In genomic region chr7:81684513-81685262, GRCh38 we compare ENCODE assay signal across 8 cellular contexts.
DNase-seq lines count a peak whose midpoint lies in the region; ATAC-seq, FAIRE-seq and TF ChIP-seq lines count a peak whose summit lies in the region.

No MANE protein-coding gene starts in this region.

- no peak overlapping the region for H3K9ac ChIP-seq in astrocyte (ENCODE audit: low read length)

- H4K20me1 ChIP-seq in astrocyte (ENCODE audit: insufficient read depth, low read length): no peaks in the 10 kb centered on the region

- H3K27me3 Mint-ChIP-seq in astrocyte (ENCODE audit: low read depth, unreplicated experiment) (no peaks in the 10 kb centered on the region), progenitor cell of endocrine pancreas (no peaks in the 10 kb centered on the region)

- H2AFZ ChIP-seq in astrocyte (ENCODE audit: low read depth, low read length): peak overlapping the region; percentile 40

- H3K9me3 ChIP-seq in astrocyte (ENCODE audit: insufficient read depth, low read depth, low read length): no peaks in the 10 kb centered on the region

- no peak overlapping the region for H3K4me3 ChIP-seq in AG04449 (ENCODE audit: low read depth, low read length)
- no peak overlapping the region for H3K4me3 ChIP-seq in astrocyte (ENCODE audit: insufficient read depth, low read depth, low read length)

- peak; percentile 100 for FAIRE-seq in astrocyte (lab: Jason Lieb, UNC)

- peaks cover 8% of the 10 kb centered on the region for H3K4me1 ChIP-seq in astrocyte (ENCODE audit: insufficient read depth, low read length)

- H3K4me1 Mint-ChIP-seq in astrocyte (ENCODE audit: low read depth, unreplicated experiment): peaks cover 16% of the 10 kb centered on the region
- H3K4me1 Mint-ChIP-seq in stimulated activated effector memory CD8-positive, alpha-beta T cell treated with anti-CD3 and anti-CD28 coated beads, Interleukin-12 subunit alpha, Interleukin-12 subunit beta, amount 100 ng/mL, for 72 hours: no peaks in the 10 kb centered on the region
- H3K4me1 Mint-ChIP-seq in progenitor cell of endocrine pancreas (ENCODE audit: low read depth): peaks cover 4% of the 10 kb centered on the region

- CTCF ChIA-PET in AG04449 (lab: Yijun Ruan, JAX): interaction anchor here (1.0 kb wide), 1 partner anchor 8 kb away, joined by 5 read pairs; no protein-coding TSS in a partner anchor

- peak overlapping the region; percentile 73 for H3K4me2 ChIP-seq in astrocyte (ENCODE audit: low read length)

- TF ChIP-seq CTCF in AG04449 (IDR thresholded peaks at IDR 0.05; ENCODE audit: insufficient read depth, low read length, missing control alignments): no peak
- TF ChIP-seq CTCF in astrocyte (IDR thresholded peaks at IDR 0.05; ENCODE audit: insufficient read depth, low read depth, low read length): no peak
- no peak for TF ChIP-seq CTCF in progenitor cell of endocrine pancreas (IDR thresholded peaks at IDR 0.05; ENCODE audit: unreplicated experiment)

- H3K36me3 Mint-ChIP-seq in astrocyte (ENCODE audit: low read depth, unreplicated experiment) (no peaks in the 10 kb centered on the region), progenitor cell of endocrine pancreas (ENCODE audit: insufficient read depth) (no peaks in the 10 kb centered on the region)
- no peaks in the 10 kb centered on the region for H3K36me3 Mint-ChIP-seq in stimulated activated effector memory CD8-positive, alpha-beta T cell treated with anti-CD3 and anti-CD28 coated beads, Interleukin-12 subunit alpha, Interleukin-12 subunit beta, amount 100 ng/mL, for 72 hours

- no peaks in the 10 kb centered on the region for H3K79me2 ChIP-seq in astrocyte (ENCODE audit: insufficient read depth, low read length)

- H3K36me3 ChIP-seq in astrocyte (ENCODE audit: insufficient read depth, low read length): no peaks in the 10 kb centered on the region

- POLR2A ChIA-PET in AG04449 (lab: Yijun Ruan, JAX): no interaction called here

- H3K9me3 Mint-ChIP-seq in astrocyte (ENCODE audit: unreplicated experiment) (no peaks in the 10 kb centered on the region), progenitor cell of endocrine pancreas (ENCODE audit: low read depth) (no peaks in the 10 kb centered on the region)
- peaks cover 16% of the 10 kb centered on the region for H3K9me3 Mint-ChIP-seq in stimulated activated effector memory CD8-positive, alpha-beta T cell treated with anti-CD3 and anti-CD28 coated beads, Interleukin-12 subunit alpha, Interleukin-12 subunit beta, amount 100 ng/mL, for 72 hours

- peak overlapping the region; percentile 63 for H3K27ac ChIP-seq in astrocyte (ENCODE audit: low read depth, low read length)

- H3K27me3 ChIP-seq in astrocyte (ENCODE audit: insufficient read depth, low read length): no peaks in the 10 kb centered on the region

- peak overlapping the region; percentile 73 for H3K27ac Mint-ChIP-seq in astrocyte (ENCODE audit: unreplicated experiment)
- no peak overlapping the region for H3K27ac Mint-ChIP-seq in stimulated activated effector memory CD8-positive, alpha-beta T cell treated with anti-CD3 and anti-CD28 coated beads, Interleukin-12 subunit alpha, Interleukin-12 subunit beta, amount 100 ng/mL, for 72 hours
- H3K27ac Mint-ChIP-seq in progenitor cell of endocrine pancreas: no peak overlapping the region

- ATAC-seq in GM18907 (IDR thresholded peaks at IDR 0.05; ENCODE audit: unreplicated experiment) (peak; percentile 94), HG03280 (IDR thresholded peaks at IDR 0.05; ENCODE audit: unreplicated experiment) (peak; percentile 92)
- peak; percentile 50 for ATAC-seq in stimulated activated effector memory CD8-positive, alpha-beta T cell treated with anti-CD3 and anti-CD28 coated beads, Interleukin-12 subunit alpha, Interleukin-12 subunit beta, amount 100 ng/mL, for 72 hours

- DNase-seq in AG04449 (ENCODE audit: low read depth, low spot score) (peak; percentile 100), NCI-H345 (lab: John Stamatoyannopoulos, UW) (peak; percentile 87), astrocyte (ENCODE audit: low read depth) (peak; percentile 100), iPS-NIHi11 (ENCODE audit: low spot score) (peak; percentile 35), progenitor cell of endocrine pancreas (ENCODE audit: low spot score, unreplicated experiment) (no peak)
- DNase-seq in stimulated activated effector memory CD8-positive, alpha-beta T cell treated with anti-CD3 and anti-CD28 coated beads, Interleukin-12 subunit alpha, Interleukin-12 subunit beta, amount 100 ng/mL, for 72 hours (ENCODE audit: low spot score in 2 of 2): no peak

- H3K4me3 Mint-ChIP-seq in astrocyte (ENCODE audit: unreplicated experiment): no peak overlapping the region
- no peak overlapping the region for H3K4me3 Mint-ChIP-seq in stimulated activated effector memory CD8-positive, alpha-beta T cell treated with anti-CD3 and anti-CD28 coated beads, Interleukin-12 subunit alpha, Interleukin-12 subunit beta, amount 100 ng/mL, for 72 hours
- no peak overlapping the region for H3K4me3 Mint-ChIP-seq in progenitor cell of endocrine pancreas (ENCODE audit: low read depth)

Comparison
In these comparisons a context has a peak if more than half of its experiments do, and no peak if none do; other contexts are left out.
1. DNase-seq: peak in AG04449 (single experiment), NCI-H345 (single experiment), astrocyte (single experiment) and iPS-NIHi11 (single experiment); none in stimulated activated effector memory CD8-positive, alpha-beta T cell treated with anti-CD3 and anti-CD28 coated beads, Interleukin-12 subunit alpha, Interleukin-12 subunit beta, amount 100 ng/mL, for 72 hours (0 of 2) and progenitor cell of endocrine pancreas (single experiment).
2. Peak in every context shown above with its lines, with median percentiles within 50 percentile points of each other: ATAC-seq.